29 cellular contexts compared by ENCODE assay signal in genomic region chr2:97905294-97905693, GRCh38.
"Had no signal": no experiment of that assay in that cellular context is flagged by ENCODE, and none has a peak within 500 bp of the region (broad histone marks: within the 10 kb centered on the region; RNA-seq: fewer than 3 reads in every experiment).

No MANE protein-coding gene starts in this region.

- H3K27ac Mint-ChIP-seq: mesothelial cell of epicardium; nephron progenitor cell; neural progenitor cell; progenitor cell of endocrine pancreas; stimulated activated naive CD8-positive, alpha-beta T cell treated with anti-CD3 and anti-CD28 coated beads, Interleukin-15, Interleukin-2, amounts not matched to agents 100 ng/mL and 50 ng/mL, for 24 hours had no signal

- H3K27me3 ChIP-seq: neural progenitor cell, neutrophil, ovary, sigmoid colon, spleen, suprapubic skin, tibial artery, upper lobe of right lung had no signal

- H3K4me1 Mint-ChIP-seq: mesothelial cell of epicardium, neural progenitor cell had no signal

- FAIRE-seq: small intestine, urothelium cell line had no signal

- H2AFZ ChIP-seq: neural progenitor cell had no signal

- ATAC-seq: natural killer cell, right cardiac atrium, upper lobe of right lung had no signal

- H3K4me3 Mint-ChIP-seq: immature natural killer cell; mesothelial cell of epicardium; naive B cell; natural killer cell; nephron progenitor cell; neural progenitor cell; stimulated activated naive CD8-positive, alpha-beta T cell treated with anti-CD3 and anti-CD28 coated beads, Interleukin-15, Interleukin-2, amounts not matched to agents 100 ng/mL and 50 ng/mL, for 24 hours had no signal

- DNase-seq: hypothalamus; immature natural killer cell; islet precursor cell; left ventricle myocardium inferior; mesendoderm; naive B cell; natural killer cell; nephron progenitor cell; occipital lobe; ovary; retina; right cardiac atrium; sigmoid colon; small intestine; spleen; stimulated activated CD4-positive, alpha-beta T cell treated with anti-CD3 and anti-CD28 coated beads, Interleukin-4, amount 100 ng/mL, for 24 hours; stimulated activated naive CD4-positive, alpha-beta T cell; tibial artery; trophoblast cell; upper lobe of right lung had no signal

- H3K9me3 ChIP-seq: left ventricle myocardium inferior, neutrophil, ovary, sigmoid colon, spleen, suprapubic skin, thoracic aorta, tibial artery, upper lobe of right lung had no signal

- H3K27me3 Mint-ChIP-seq: naive B cell; progenitor cell of endocrine pancreas; stimulated activated naive CD8-positive, alpha-beta T cell treated with anti-CD3 and anti-CD28 coated beads, Interleukin-15, Interleukin-2, amounts not matched to agents 100 ng/mL and 50 ng/mL, for 24 hours had no signal

- H3K27ac ChIP-seq: left ventricle myocardium inferior, neural progenitor cell, neutrophil, ovary, sigmoid colon, spleen, suprapubic skin, thoracic aorta, tibial artery, upper lobe of right lung had no signal

- H3K9ac ChIP-seq: neural progenitor cell had no signal

- H3K9me3 Mint-ChIP-seq: immature natural killer cell; naive B cell; natural killer cell; stimulated activated naive CD8-positive, alpha-beta T cell treated with anti-CD3 and anti-CD28 coated beads, Interleukin-15, Interleukin-2, amounts not matched to agents 100 ng/mL and 50 ng/mL, for 24 hours had no signal

- H3K4me1 ChIP-seq: neural progenitor cell, sigmoid colon, tibial artery, upper lobe of right lung had no signal

- H3K4me3 ChIP-seq: left ventricle myocardium inferior, lung, neural progenitor cell, ovary, sigmoid colon, spleen, suprapubic skin, thoracic aorta, tibial artery, upper lobe of right lung had no signal

- H3K4me2 ChIP-seq: neural progenitor cell had no signal

- H3K36me3 ChIP-seq: left ventricle myocardium inferior, neural progenitor cell, ovary had no signal
